Comparison of ENCODE assay signal across 1 cellular context in the genomic region with DNA sequence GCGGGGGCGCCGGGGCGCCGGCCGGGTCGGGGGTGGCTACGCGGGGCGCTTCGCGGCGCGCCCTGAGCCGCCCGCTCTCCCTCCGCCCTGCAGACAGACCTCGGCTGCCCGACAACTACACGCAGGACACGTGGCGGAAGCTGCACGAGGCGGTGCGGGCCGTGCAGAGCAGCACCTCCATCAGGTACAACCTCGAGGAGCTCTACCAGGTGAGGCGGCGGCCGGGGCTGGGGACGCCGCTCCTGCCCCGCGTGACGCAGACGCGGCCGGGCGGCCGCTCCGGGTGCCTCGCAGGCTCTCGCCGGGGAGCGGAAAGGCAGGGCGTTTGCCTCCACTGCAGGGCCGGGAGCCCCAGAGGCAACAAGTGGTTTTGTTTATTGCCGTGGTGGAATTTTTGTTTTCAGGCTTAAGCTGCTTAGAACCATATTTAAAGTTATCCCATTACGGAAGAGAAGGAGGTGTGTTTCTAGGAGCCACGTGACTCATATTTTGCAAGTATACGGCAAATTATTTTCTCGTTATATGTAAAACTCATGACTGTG.
TF ChIP-seq lines count a peak whose summit lies in the region.

No MANE protein-coding gene starts in this region.

TF ChIP-seq in WTC11, 78 proteins besides CTCF, POLR2A, EP300 and RAD21 (continued from another document and continues in another):
- TF ChIP-seq RELA (CRISPR knock-in tag; IDR thresholded peaks at IDR 0.05; ENCODE audit: borderline replicate concordance) (0 out of 2 replicates have a peak, but pooled peaks have one; percentile 40), ZNF121 (CRISPR knock-in tag; IDR thresholded peaks at IDR 0.05) (0 out of 2 replicates have a peak, but pooled peaks have one; percentile 45), ZSCAN18 (CRISPR knock-in tag; IDR thresholded peaks at IDR 0.05) (no peak), ELF4 (CRISPR knock-in tag; IDR thresholded peaks at IDR 0.05; ENCODE audit: low read depth) (no peak), TCF7 (CRISPR knock-in tag; IDR thresholded peaks at IDR 0.05; ENCODE audit: low read depth) (peak; percentile 68; the same call in 1 of the 2 replicates), ATF2 (CRISPR knock-in tag; IDR thresholded peaks at IDR 0.05; ENCODE audit: borderline replicate concordance, low read depth) (0 out of 2 replicates have a peak, but pooled peaks have one; percentile 20), RORB (CRISPR knock-in tag; IDR thresholded peaks at IDR 0.05) (no peak), ZNF396 (CRISPR knock-in tag; IDR thresholded peaks at IDR 0.05; ENCODE audit: borderline replicate concordance) (no peak), NFYB (CRISPR knock-in tag; conservative IDR thresholded peaks at IDR 0.05; ENCODE audit: low read depth) (no peak; the same call in 1 of the 2 replicates), SP1 (CRISPR knock-in tag; conservative IDR thresholded peaks at IDR 0.05) (no peak), NFE2L1 (CRISPR knock-in tag; IDR thresholded peaks at IDR 0.05) (peak; percentile 87; the same call in 1 of the 2 replicates), PRRX2 (CRISPR knock-in tag; IDR thresholded peaks at IDR 0.05) (no peak), ZNF138 (CRISPR knock-in tag; conservative IDR thresholded peaks at IDR 0.05) (no peak), FOXK1 (CRISPR knock-in tag; IDR thresholded peaks at IDR 0.05) (peak; percentile 83), GABPB1 (CRISPR knock-in tag; IDR thresholded peaks at IDR 0.05) (peak; percentile 46; the same call in 1 of the 2 replicates), USF2 (CRISPR knock-in tag; IDR thresholded peaks at IDR 0.05) (peak; percentile 64), CREM (CRISPR knock-in tag; IDR thresholded peaks at IDR 0.05) (peak; percentile 52; the same call in 1 of the 2 replicates), FOXJ3 (CRISPR knock-in tag; IDR thresholded peaks at IDR 0.05; ENCODE audit: borderline replicate concordance) (no peak), ZNF512 (CRISPR knock-in tag; IDR thresholded peaks at IDR 0.05; ENCODE audit: borderline replicate concordance) (peak; percentile 43; the same call in 1 of the 2 replicates), FOXP1 (CRISPR knock-in tag; IDR thresholded peaks at IDR 0.05; ENCODE audit: borderline replicate concordance) (peak; percentile 94), NFATC4 (CRISPR knock-in tag; IDR thresholded peaks at IDR 0.05) (no peak), SMAD3 (CRISPR knock-in tag; IDR thresholded peaks at IDR 0.05; ENCODE audit: borderline replicate concordance) (peak; percentile 83), ETV6 (CRISPR knock-in tag; IDR thresholded peaks at IDR 0.05) (peak; percentile 88), ZNF425 (CRISPR knock-in tag; conservative IDR thresholded peaks at IDR 0.05) (no peak), SOX15 (CRISPR knock-in tag; IDR thresholded peaks at IDR 0.05) (no peak), ZNF532 (CRISPR knock-in tag; IDR thresholded peaks at IDR 0.05; ENCODE audit: borderline replicate concordance) (no peak), GTF2I (CRISPR knock-in tag; conservative IDR thresholded peaks at IDR 0.05) (no peak), ZNF317 (CRISPR knock-in tag; IDR thresholded peaks at IDR 0.05; ENCODE audit: borderline replicate concordance, low read depth) (no peak), ZNF423 (CRISPR knock-in tag; IDR thresholded peaks at IDR 0.05) (peak; percentile 76; the same call in 1 of the 2 replicates), NR3C1 (CRISPR knock-in tag; conservative IDR thresholded peaks at IDR 0.05; ENCODE audit: low read depth) (no peak), ZNF219 (CRISPR knock-in tag; IDR thresholded peaks at IDR 0.05; ENCODE audit: borderline replicate concordance) (no peak), CREB1 (CRISPR knock-in tag; IDR thresholded peaks at IDR 0.05) (peak; percentile 76; the same call in 1 of the 2 replicates), HMGA2 (CRISPR knock-in tag; IDR thresholded peaks at IDR 0.05) (no peak)
- TF ChIP-seq, protein P1, sequence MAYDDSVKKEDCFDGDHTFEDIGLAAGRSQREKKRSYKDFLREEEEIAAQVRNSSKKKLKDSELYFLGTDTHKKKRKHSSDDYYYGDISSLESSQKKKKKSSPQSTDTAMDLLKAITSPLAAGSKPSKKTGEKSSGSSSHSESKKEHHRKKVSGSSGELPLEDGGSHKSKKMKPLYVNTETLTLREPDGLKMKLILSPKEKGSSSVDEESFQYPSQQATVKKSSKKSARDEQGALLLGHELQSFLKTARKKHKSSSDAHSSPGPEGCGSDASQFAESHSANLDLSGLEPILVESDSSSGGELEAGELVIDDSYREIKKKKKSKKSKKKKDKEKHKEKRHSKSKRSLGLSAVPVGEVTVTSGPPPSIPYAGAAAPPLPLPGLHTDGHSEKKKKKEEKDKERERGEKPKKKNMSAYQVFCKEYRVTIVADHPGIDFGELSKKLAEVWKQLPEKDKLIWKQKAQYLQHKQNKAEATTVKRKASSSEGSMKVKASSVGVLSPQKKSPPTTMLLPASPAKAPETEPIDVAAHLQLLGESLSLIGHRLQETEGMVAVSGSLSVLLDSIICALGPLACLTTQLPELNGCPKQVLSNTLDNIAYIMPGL (CRISPR knock-in tag; IDR thresholded peaks at IDR 0.05): 0 out of 2 replicates have a peak, but pooled peaks have one; percentile 66
- TF ChIP-seq, protein P2, sequence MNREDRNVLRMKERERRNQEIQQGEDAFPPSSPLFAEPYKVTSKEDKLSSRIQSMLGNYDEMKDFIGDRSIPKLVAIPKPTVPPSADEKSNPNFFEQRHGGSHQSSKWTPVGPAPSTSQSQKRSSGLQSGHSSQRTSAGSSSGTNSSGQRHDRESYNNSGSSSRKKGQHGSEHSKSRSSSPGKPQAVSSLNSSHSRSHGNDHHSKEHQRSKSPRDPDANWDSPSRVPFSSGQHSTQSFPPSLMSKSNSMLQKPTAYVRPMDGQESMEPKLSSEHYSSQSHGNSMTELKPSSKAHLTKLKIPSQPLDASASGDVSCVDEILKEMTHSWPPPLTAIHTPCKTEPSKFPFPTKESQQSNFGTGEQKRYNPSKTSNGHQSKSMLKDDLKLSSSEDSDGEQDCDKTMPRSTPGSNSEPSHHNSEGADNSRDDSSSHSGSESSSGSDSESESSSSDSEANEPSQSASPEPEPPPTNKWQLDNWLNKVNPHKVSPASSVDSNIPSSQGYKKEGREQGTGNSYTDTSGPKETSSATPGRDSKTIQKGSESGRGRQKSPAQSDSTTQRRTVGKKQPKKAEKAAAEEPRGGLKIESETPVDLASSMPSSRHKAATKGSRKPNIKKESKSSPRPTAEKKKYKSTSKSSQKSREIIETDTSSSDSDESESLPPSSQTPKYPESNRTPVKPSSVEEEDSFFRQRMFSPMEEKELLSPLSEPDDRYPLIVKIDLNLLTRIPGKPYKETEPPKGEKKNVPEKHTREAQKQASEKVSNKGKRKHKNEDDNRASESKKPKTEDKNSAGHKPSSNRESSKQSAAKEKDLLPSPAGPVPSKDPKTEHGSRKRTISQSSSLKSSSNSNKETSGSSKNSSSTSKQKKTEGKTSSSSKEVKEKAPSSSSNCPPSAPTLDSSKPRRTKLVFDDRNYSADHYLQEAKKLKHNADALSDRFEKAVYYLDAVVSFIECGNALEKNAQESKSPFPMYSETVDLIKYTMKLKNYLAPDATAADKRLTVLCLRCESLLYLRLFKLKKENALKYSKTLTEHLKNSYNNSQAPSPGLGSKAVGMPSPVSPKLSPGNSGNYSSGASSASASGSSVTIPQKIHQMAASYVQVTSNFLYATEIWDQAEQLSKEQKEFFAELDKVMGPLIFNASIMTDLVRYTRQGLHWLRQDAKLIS (CRISPR knock-in tag; IDR thresholded peaks at IDR 0.05; ENCODE audit: borderline replicate concordance): no peak
- TF ChIP-seq, protein P3, sequence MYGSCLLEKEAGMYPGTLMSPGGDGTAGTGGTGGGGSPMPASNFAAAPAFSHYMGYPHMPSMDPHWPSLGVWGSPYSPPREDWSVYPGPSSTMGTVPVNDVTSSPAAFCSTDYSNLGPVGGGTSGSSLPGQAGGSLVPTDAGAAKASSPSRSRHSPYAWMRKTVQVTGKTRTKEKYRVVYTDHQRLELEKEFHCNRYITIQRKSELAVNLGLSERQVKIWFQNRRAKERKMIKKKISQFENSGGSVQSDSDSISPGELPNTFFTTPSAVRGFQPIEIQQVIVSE (CRISPR knock-in tag; IDR thresholded peaks at IDR 0.05; ENCODE audit: borderline replicate concordance): no peak
- TF ChIP-seq, protein P4, sequence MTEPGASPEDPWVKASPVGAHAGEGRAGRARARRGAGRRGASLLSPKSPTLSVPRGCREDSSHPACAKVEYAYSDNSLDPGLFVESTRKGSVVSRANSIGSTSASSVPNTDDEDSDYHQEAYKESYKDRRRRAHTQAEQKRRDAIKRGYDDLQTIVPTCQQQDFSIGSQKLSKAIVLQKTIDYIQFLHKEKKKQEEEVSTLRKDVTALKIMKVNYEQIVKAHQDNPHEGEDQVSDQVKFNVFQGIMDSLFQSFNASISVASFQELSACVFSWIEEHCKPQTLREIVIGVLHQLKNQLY (CRISPR knock-in tag; IDR thresholded peaks at IDR 0.05): no peak
